In the genomic region with DNA sequence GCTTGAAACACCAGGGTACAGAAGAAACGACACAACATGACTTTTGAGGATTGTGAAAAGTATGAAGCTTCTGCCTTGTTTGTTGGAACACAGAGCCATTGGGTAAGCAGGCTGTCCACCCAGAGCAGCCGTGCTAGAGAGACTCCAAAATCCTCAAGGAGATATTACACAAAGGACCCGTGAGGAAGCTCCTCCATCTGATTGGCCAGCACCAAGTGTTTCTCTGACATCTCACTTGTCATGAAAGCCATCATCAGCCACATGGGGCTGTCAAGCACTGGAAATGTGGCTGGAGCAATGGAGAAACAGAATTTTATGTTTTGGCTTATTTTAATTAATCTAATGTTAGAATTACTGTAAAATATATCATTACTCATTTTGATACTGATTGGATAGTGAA, we compare ENCODE assay signal across 9 cellular contexts.
"Had no signal": no experiment of that assay in that cellular context is flagged by ENCODE, and none has a peak within 500 bp of the region (broad histone marks: within the 10 kb centered on the region; RNA-seq: fewer than 3 reads in every experiment).

No MANE protein-coding gene starts in this region.

- H2AFZ ChIP-seq: GM23338 had no signal

- FAIRE-seq: H1, H54, HepG2 had no signal

- H3K4me2 ChIP-seq: GM23338 had no signal

- ATAC-seq: GM23338, HepG2 had no signal

- DNase-seq: H9, HCEC 1CT, HFFc6, KG1 had no signal

- H3K4me3 ChIP-seq: GM23338 had no signal

- H3K27ac ChIP-seq: HL-60 had no signal
